13 cellular contexts compared by ENCODE assay signal in the genomic region with DNA sequence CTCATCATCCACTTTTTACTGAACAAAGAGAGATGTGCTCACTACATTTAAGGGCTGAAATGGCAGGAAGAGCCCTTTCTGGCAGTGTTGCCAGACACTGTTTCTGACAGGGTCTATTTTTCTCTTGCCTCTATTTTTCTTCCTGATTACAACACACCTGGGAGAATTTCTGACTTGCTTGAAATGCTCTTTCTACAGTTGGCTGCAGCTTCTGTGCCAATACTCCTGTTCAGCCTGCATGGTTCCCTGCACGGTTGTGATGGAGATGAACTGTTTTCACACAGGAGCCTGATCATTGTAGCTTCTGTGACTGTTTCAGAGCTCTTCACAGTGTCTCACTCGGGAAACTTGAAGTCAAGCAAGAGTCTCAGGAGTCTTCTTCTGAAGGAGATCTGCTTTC.
"Had no signal": no experiment of that assay in that cellular context is flagged by ENCODE, and none has a peak within 500 bp of the region (broad histone marks: within the 10 kb centered on the region; RNA-seq: fewer than 3 reads in every experiment).

No MANE protein-coding gene starts in this region.

- H3K36me3 ChIP-seq: cardiac muscle cell, uterus had no signal

- H3K9me3 Mint-ChIP-seq: activated naive CD4-positive, alpha-beta T cell treated with anti-CD3 and anti-CD28 coated beads for 36 hours; activated T-helper 2 cell treated with anti-CD3 and anti-CD28 coated beads, Interferon-gamma antibody, Interleukin-2, Interleukin-4, amounts not matched to agents 10 μg/mL and 5 μg/mL and 100 μg/mL, durations not matched to agents 14 hours and 24 hours and 36 hours; memory B cell had no signal

- H3K4me3 Mint-ChIP-seq: activated naive CD4-positive, alpha-beta T cell treated with anti-CD3 and anti-CD28 coated beads for 36 hours; endodermal cell; memory B cell; naive thymus-derived CD8-positive, alpha-beta T cell had no signal

- ATAC-seq: naive thymus-derived CD8-positive, alpha-beta T cell; sciatic nerve had no signal

- H3K36me3 Mint-ChIP-seq: memory B cell; naive thymus-derived CD8-positive, alpha-beta T cell had no signal

- H3K4me1 ChIP-seq: uterus had no signal

- H3K4me1 Mint-ChIP-seq: endodermal cell; naive thymus-derived CD8-positive, alpha-beta T cell had no signal

- H3K27ac Mint-ChIP-seq: activated naive CD4-positive, alpha-beta T cell treated with anti-CD3 and anti-CD28 coated beads for 36 hours; activated T-helper 2 cell treated with anti-CD3 and anti-CD28 coated beads, Interferon-gamma antibody, Interleukin-2, Interleukin-4, amounts not matched to agents 10 μg/mL and 5 μg/mL and 100 μg/mL, durations not matched to agents 14 hours and 24 hours and 36 hours; endodermal cell; memory B cell; progenitor cell of endocrine pancreas had no signal

- DNase-seq: activated CD4-positive, alpha-beta T cell treated with anti-CD3 and anti-CD28 coated beads, Interleukin-2, amount 50 U/mL, for 1 hour; activated naive CD4-positive, alpha-beta T cell treated with anti-CD3 and anti-CD28 coated beads for 36 hours; endodermal cell; left ventricle myocardium superior; naive thymus-derived CD8-positive, alpha-beta T cell; occipital lobe; uterus had no signal

- H3K9me3 ChIP-seq: uterus had no signal

- H3K27ac ChIP-seq: cardiac muscle cell, uterus had no signal

- H3K27me3 ChIP-seq: dorsolateral prefrontal cortex, uterus had no signal

- H3K4me3 ChIP-seq: cardiac muscle cell, dorsolateral prefrontal cortex, uterus had no signal

- H3K27me3 Mint-ChIP-seq: progenitor cell of endocrine pancreas had no signal
